ENCODE assay signal across 6 cellular contexts in the genomic region with DNA sequence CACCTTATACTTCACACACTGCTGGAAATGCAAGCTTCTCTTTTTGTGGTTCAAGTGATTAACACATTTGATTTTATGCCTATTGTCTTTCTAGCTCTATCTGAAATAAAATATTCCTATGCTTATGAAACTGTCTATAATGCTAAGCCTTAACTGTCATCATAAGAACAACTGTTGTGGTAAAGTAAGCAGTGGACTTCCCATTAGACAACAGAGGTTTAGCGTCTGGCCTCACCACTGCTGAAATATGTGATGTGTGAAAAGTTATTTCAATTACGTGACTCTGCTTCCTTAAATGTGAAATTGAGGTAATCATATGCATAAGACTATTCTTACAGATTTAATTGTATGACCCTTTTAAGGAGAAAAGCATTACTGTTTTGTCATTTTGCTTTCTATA.
"Had no signal": no experiment of that assay in that cellular context is flagged by ENCODE, and none has a peak within 500 bp of the region (broad histone marks: within the 10 kb centered on the region; RNA-seq: fewer than 3 reads in every experiment).

No MANE protein-coding gene starts in this region.

- H2AFZ ChIP-seq: GM23338 had no signal

- ATAC-seq: GM23338, HepG2 had no signal

- H3K4me2 ChIP-seq: GM23338 had no signal

- H3K27ac ChIP-seq: HL-60 had no signal

- H3K4me3 ChIP-seq: GM23338 had no signal

- DNase-seq: H9, HCEC 1CT, KG1 had no signal
